Comparison of ENCODE assay signal across 1 cellular context in genomic region chr12:51065530-51065929, GRCh38.
TF ChIP-seq lines count a peak whose summit lies in the region.

No MANE protein-coding gene starts in this region.

TF ChIP-seq in HepG2, 621 proteins besides CTCF, POLR2A, EP300 and RAD21:
- TF ChIP-seq USF2 (IDR thresholded peaks at IDR 0.05; ENCODE audit: low read depth, low read length), result no peak
- no peak for TF ChIP-seq USF2 (CRISPR knock-in tag; IDR thresholded peaks at IDR 0.05; ENCODE audit: borderline replicate concordance)
- no peak for TF ChIP-seq SNAPC2 (CRISPR knock-in tag; IDR thresholded peaks at IDR 0.05)
- peak; percentile 75 for TF ChIP-seq ZNF121 (CRISPR knock-in tag; IDR thresholded peaks at IDR 0.05)
- TF ChIP-seq, protein P1, sequence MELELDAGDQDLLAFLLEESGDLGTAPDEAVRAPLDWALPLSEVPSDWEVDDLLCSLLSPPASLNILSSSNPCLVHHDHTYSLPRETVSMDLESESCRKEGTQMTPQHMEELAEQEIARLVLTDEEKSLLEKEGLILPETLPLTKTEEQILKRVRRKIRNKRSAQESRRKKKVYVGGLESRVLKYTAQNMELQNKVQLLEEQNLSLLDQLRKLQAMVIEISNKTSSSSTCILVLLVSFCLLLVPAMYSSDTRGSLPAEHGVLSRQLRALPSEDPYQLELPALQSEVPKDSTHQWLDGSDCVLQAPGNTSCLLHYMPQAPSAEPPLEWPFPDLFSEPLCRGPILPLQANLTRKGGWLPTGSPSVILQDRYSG (CRISPR knock-in tag; IDR thresholded peaks at IDR 0.05), result no peak
- TF ChIP-seq, protein P2, sequence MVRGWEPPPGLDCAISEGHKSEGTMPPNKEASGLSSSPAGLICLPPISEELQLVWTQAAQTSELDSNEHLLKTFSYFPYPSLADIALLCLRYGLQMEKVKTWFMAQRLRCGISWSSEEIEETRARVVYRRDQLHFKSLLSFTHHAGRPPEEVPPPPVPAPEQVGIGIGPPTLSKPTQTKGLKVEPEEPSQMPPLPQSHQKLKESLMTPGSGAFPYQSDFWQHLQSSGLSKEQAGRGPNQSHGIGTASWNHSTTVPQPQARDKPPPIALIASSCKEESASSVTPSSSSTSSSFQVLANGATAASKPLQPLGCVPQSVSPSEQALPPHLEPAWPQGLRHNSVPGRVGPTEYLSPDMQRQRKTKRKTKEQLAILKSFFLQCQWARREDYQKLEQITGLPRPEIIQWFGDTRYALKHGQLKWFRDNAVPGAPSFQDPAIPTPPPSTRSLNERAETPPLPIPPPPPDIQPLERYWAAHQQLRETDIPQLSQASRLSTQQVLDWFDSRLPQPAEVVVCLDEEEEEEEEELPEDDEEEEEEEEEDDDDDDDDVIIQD (CRISPR knock-in tag; IDR thresholded peaks at IDR 0.05; ENCODE audit: low read depth), result no peak
- TF ChIP-seq ZNF614 (CRISPR knock-in tag; IDR thresholded peaks at IDR 0.05; ENCODE audit: borderline replicate concordance), result no peak
- TF ChIP-seq ZSCAN29 (CRISPR knock-in tag; conservative IDR thresholded peaks at IDR 0.05), result no peak
- no peak for TF ChIP-seq ZNF550 (CRISPR knock-in tag; IDR thresholded peaks at IDR 0.05; ENCODE audit: borderline replicate concordance)
- TF ChIP-seq, protein P3, sequence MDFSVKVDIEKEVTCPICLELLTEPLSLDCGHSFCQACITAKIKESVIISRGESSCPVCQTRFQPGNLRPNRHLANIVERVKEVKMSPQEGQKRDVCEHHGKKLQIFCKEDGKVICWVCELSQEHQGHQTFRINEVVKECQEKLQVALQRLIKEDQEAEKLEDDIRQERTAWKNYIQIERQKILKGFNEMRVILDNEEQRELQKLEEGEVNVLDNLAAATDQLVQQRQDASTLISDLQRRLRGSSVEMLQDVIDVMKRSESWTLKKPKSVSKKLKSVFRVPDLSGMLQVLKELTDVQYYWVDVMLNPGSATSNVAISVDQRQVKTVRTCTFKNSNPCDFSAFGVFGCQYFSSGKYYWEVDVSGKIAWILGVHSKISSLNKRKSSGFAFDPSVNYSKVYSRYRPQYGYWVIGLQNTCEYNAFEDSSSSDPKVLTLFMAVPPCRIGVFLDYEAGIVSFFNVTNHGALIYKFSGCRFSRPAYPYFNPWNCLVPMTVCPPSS (IDR thresholded peaks at IDR 0.05), result no peak
- TF ChIP-seq FOSL2 (CRISPR knock-in tag; IDR thresholded peaks at IDR 0.05), result peak; percentile 84
- TF ChIP-seq REXO4 (CRISPR knock-in tag; IDR thresholded peaks at IDR 0.05; ENCODE audit: borderline replicate concordance), result no peak
- peak; percentile 29 for TF ChIP-seq TEAD3 (CRISPR knock-in tag; optimal IDR thresholded peaks at IDR 0.05; ENCODE audit: borderline replicate concordance)
- TF ChIP-seq ZNF772 (CRISPR knock-in tag; IDR thresholded peaks at IDR 0.05), result no peak
- no peak for TF ChIP-seq SMARCC2 (IDR thresholded peaks at IDR 0.05)
- no peak for TF ChIP-seq AGO2 (optimal IDR thresholded peaks at IDR 0.05; ENCODE audit: low read depth, low read length)
- TF ChIP-seq TARDBP (CRISPR knock-in tag; IDR thresholded peaks at IDR 0.05), result no peak
- TF ChIP-seq ZSCAN9 (CRISPR knock-in tag; IDR thresholded peaks at IDR 0.05; ENCODE audit: borderline replicate concordance), result no peak
TF ChIP-seq in HepG2: peak in this region for 3.
